ENCODE assay signal across 1 cellular context in the genomic region with DNA sequence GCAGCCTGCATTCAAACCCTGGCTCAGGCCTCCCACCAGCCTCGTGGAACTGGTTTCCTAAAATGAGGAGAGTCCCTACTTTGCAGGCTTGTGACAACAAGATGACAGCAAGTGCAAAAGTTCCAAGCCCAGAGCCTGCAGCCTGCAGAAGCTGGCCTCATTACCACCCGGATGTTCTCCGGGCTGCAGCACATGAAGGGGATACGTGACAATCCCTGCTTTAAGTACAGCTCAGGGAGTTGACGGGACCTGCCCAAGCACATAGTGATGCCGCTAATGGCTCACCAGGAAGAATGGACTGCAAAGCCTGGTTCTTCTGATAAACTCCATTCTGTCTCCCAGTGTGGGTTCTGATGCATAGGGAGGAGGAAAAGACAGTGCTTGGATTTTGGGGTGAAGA.
TF ChIP-seq lines count a peak whose summit lies in the region.

No MANE protein-coding gene starts in this region.

TF ChIP-seq in IMR-90, 13 proteins besides CTCF, POLR2A, EP300 and RAD21:
- TF ChIP-seq ELK1 (IDR thresholded peaks at IDR 0.05; ENCODE audit: borderline replicate concordance, low read depth, low read length) (no peak), RFX5 (IDR thresholded peaks at IDR 0.05; ENCODE audit: low read depth, low read length) (no peak), MAFK (IDR thresholded peaks at IDR 0.05; ENCODE audit: low read depth, low read length) (no peak), MXI1 (IDR thresholded peaks at IDR 0.05; ENCODE audit: borderline replicate concordance, low read depth, low read length) (no peak), RCOR1 (IDR thresholded peaks at IDR 0.05; ENCODE audit: insufficient replicate concordance, low read length) (no peak), USF2 (IDR thresholded peaks at IDR 0.05; ENCODE audit: low read depth, low read length) (no peak), NFE2L2 (IDR thresholded peaks at IDR 0.05; ENCODE audit: low read depth, low read length) (no peak), CHD1 (IDR thresholded peaks at IDR 0.05; ENCODE audit: low read depth, low read length) (no peak), MAZ (IDR thresholded peaks at IDR 0.05; ENCODE audit: borderline replicate concordance, low read depth, low read length) (no peak), BHLHE40 (IDR thresholded peaks at IDR 0.05; ENCODE audit: low read depth, low read length) (no peak), FOS (IDR thresholded peaks at IDR 0.05; ENCODE audit: low read depth, low read length) (no peak), SMC3 (IDR thresholded peaks at IDR 0.05; ENCODE audit: low read depth, low read length) (no peak), CEBPB (IDR thresholded peaks at IDR 0.05; ENCODE audit: low read depth, low read length) (no peak)
